ENCODE assay signal across 31 cellular contexts in the genomic region with DNA sequence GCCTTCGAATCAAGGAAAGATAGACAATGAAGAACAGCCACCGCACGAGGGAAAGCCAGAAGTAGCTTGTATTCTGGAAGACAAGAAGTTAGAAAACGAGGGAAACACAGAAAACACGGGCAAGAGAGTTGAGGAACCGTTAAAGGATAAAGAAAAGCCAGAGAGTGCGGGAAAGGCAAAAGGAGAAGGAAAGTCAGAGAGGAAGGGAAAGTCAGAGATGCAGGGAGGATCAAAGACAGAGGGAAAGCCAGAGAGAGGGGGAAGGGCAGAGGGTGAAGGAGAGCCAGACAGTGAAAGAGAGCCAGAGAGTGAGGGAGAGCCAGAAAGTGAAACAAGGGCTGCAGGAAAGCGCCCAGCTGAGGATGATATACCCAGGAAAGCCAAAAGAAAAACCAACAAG. TPM values are rescaled to one million over a fixed set of nuclear protein-coding genes. Genes with fewer than 3 reads are reported as not detected.
DNase-seq lines count a peak whose midpoint lies in the region; ATAC-seq and TF ChIP-seq lines count a peak whose summit lies in the region.
"Had no signal": no experiment of that assay in that cellular context is flagged by ENCODE, and none has a peak within 500 bp of the region (broad histone marks: within the 10 kb centered on the region; RNA-seq: fewer than 3 reads in every experiment).

No MANE protein-coding gene starts in this region.

- no peaks in the 10 kb centered on the region for H3K79me2 ChIP-seq in smooth muscle cell (ENCODE audit: low read depth)
- no peaks in the 10 kb centered on the region for H3K79me2 ChIP-seq in osteoblast (ENCODE audit: insufficient read depth, low read length)

- H3K9me3 ChIP-seq in stomach = no peaks in the 10 kb centered on the region
- H3K9me3 ChIP-seq in smooth muscle cell (replicated peaks; ENCODE audit: low read depth) = no peaks in the 10 kb centered on the region
- no peaks in the 10 kb centered on the region for H3K9me3 ChIP-seq in osteoblast (ENCODE audit: low read depth, low read length)
- H3K9me3 ChIP-seq: body of pancreas, upper lobe of right lung had no signal

- intact Hi-C loops in dorsolateral prefrontal cortex (cut with DNase I) = no loop called here
- intact Hi-C loops in stomach (cut with DNase I; ENCODE audit: low total_unique reads) = no loop called here

- peaks cover 39% of the 10 kb centered on the region for H3K9me3 Mint-ChIP-seq in nephron progenitor cell
- no peaks in the 10 kb centered on the region for H3K9me3 Mint-ChIP-seq in type B pancreatic cell
- H3K9me3 Mint-ChIP-seq: activated T-helper 1 cell treated with anti-CD3 and anti-CD28 coated beads, Interleukin-12 subunit alpha, Interleukin-12 subunit beta, Interleukin-2, Interleukin-4 antibody, amounts not matched to agents 30 ng/mL and 10 ng/mL and 1 ng/mL, durations not matched to agents 14 hours and 24 hours and 36 hours; memory B cell had no signal

- no peak for TF ChIP-seq POLR2A in stomach (IDR thresholded peaks at IDR 0.05)

- WGBS in stomach, 5 donors = 39 to 52% (median 41%) methylated on average over 8 of the region's 8 CpGs
- 58% methylated on average over 8 of the region's 8 CpGs for WGBS in smooth muscle cell (ENCODE audit: low lambda C conversion rate)

- H4K20me1 ChIP-seq in smooth muscle cell (ENCODE audit: low read depth) (no peaks in the 10 kb centered on the region), osteoblast (ENCODE audit: insufficient read depth, low read length) (no peaks in the 10 kb centered on the region)

- ATAC-seq in GM21390 (IDR thresholded peaks at IDR 0.05; ENCODE audit: unreplicated experiment) = no peak
- ATAC-seq: activated CD4-positive, CD25-positive, alpha-beta regulatory T cell treated with anti-CD3 and anti-CD28 coated beads, Interleukin-2, amount 50 U/mL, for 24 hours; body of pancreas; left lobe of liver had no signal

- peaks cover 27% of the 10 kb centered on the region for H3K27me3 Mint-ChIP-seq in nephron progenitor cell (ENCODE audit: low read depth, poor library complexity)
- H3K27me3 Mint-ChIP-seq in type B pancreatic cell = peaks cover 44% of the 10 kb centered on the region

- peaks cover 0 to 73% (median 27%) of the 10 kb centered on the region in 45 donors for H3K27me3 ChIP-seq in dorsolateral prefrontal cortex
- H3K27me3 ChIP-seq in stomach = peaks cover 0 to 33% (median 13%) of the 10 kb centered on the region in 3 donors
- peaks cover 9% of the 10 kb centered on the region for H3K27me3 ChIP-seq in smooth muscle cell (ENCODE audit: low read depth)
- peaks cover 14% of the 10 kb centered on the region for H3K27me3 ChIP-seq in osteoblast (ENCODE audit: insufficient read depth, low read length)
- H3K27me3 ChIP-seq: body of pancreas, upper lobe of right lung had no signal

- H2AFZ ChIP-seq in smooth muscle cell (ENCODE audit: low read depth) (no peak overlapping the region), osteoblast (ENCODE audit: low read length) (no peak overlapping the region)
- H2AFZ ChIP-seq: neural progenitor cell had no signal

- H3F3A ChIP-seq in smooth muscle cell (ENCODE audit: low read depth) = no peaks in the 10 kb centered on the region

- H3K27ac Mint-ChIP-seq in nephron progenitor cell = no peak overlapping the region
- no peak overlapping the region for H3K27ac Mint-ChIP-seq in type B pancreatic cell
- H3K27ac Mint-ChIP-seq: activated T-helper 1 cell treated with anti-CD3 and anti-CD28 coated beads, Interleukin-12 subunit alpha, Interleukin-12 subunit beta, Interleukin-2, Interleukin-4 antibody, amounts not matched to agents 30 ng/mL and 10 ng/mL and 1 ng/mL, durations not matched to agents 14 hours and 24 hours and 36 hours; memory B cell; neural progenitor cell had no signal

- H3K36me3 Mint-ChIP-seq in nephron progenitor cell (ENCODE audit: low read depth) (no peaks in the 10 kb centered on the region), type B pancreatic cell (no peaks in the 10 kb centered on the region)
- H3K36me3 Mint-ChIP-seq: memory B cell, neural progenitor cell had no signal

- DNase-seq in HT1080 (ENCODE audit: low read depth) (peak; percentile 0), dorsolateral prefrontal cortex (peak in 1 of 10 donors; percentile 15), nephron progenitor cell (no peak), type B pancreatic cell (ENCODE audit: extremely low spot score, unreplicated experiment) (no peak), stomach (no peak), smooth muscle cell (lab: John Stamatoyannopoulos, UW; ENCODE audit: unreplicated experiment) (no peak), osteoblast (ENCODE audit: insufficient read length, low spot score, missing footprints) (no peak)
- DNase-seq: activated CD4-positive, alpha-beta T cell treated with anti-CD3 and anti-CD28 coated beads, Interleukin-2, amount 50 U/mL, for 4 hours; activated naive CD4-positive, alpha-beta T cell treated with Interleukin-2 at 50 U/mL for 16 hours; body of pancreas; Calu3; cerebellar nuclear complex; DMS79 treated with DMSO at 0.1 percent for 48 hours; Karpas-422; NCI-H1417 treated with DMSO at 0.1 percent for 48 hours; NCI-H526; OCI-M1; stimulated activated CD4-positive, alpha-beta T cell treated with anti-CD3 and anti-CD28 coated beads, Interleukin-4, amount 100 ng/mL, for 1 hour; upper lobe of right lung had no signal

- peaks cover 0 to 12% (median 0%) of the 10 kb centered on the region in 4 donors for H3K4me1 ChIP-seq in stomach
- H3K4me1 ChIP-seq in smooth muscle cell (ENCODE audit: low read depth) = no peaks in the 10 kb centered on the region
- H3K4me1 ChIP-seq in osteoblast (ENCODE audit: insufficient read depth, low read length) = no peaks in the 10 kb centered on the region
- H3K4me1 ChIP-seq: body of pancreas, neural progenitor cell, upper lobe of right lung had no signal

- H3K27ac ChIP-seq in dorsolateral prefrontal cortex (peak overlapping the region in 24 of 59 donors; percentile 18 to 83 (median 72)), stomach (peak overlapping the region in 1 of 5 donors; percentile 78), smooth muscle cell (ENCODE audit: low read depth) (no peak overlapping the region), osteoblast (ENCODE audit: low read depth, low read length) (no peak overlapping the region)
- H3K27ac ChIP-seq: body of pancreas, neural progenitor cell, upper lobe of right lung had no signal

- H3K4me3 Mint-ChIP-seq in nephron progenitor cell (peak overlapping the region; percentile 15), type B pancreatic cell (peak overlapping the region; percentile 15)
- H3K4me3 Mint-ChIP-seq: activated T-helper 1 cell treated with anti-CD3 and anti-CD28 coated beads, Interleukin-12 subunit alpha, Interleukin-12 subunit beta, Interleukin-2, Interleukin-4 antibody, amounts not matched to agents 30 ng/mL and 10 ng/mL and 1 ng/mL, durations not matched to agents 14 hours and 24 hours and 36 hours; memory B cell had no signal

- H3K4me3 ChIP-seq in dorsolateral prefrontal cortex (peak overlapping the region in 44 of 59 donors; percentile 23 to 68 (median 56)), stomach (no peak overlapping the region), smooth muscle cell (no peak overlapping the region), osteoblast (ENCODE audit: insufficient read depth, low read length) (no peak overlapping the region)
- H3K4me3 ChIP-seq: body of pancreas, upper lobe of right lung had no signal

- H3K4me2 ChIP-seq in smooth muscle cell (no peak overlapping the region), osteoblast (ENCODE audit: insufficient read depth, low read length) (no peak overlapping the region)

- H3K36me3 ChIP-seq in stomach = no peaks in the 10 kb centered on the region
- H3K36me3 ChIP-seq in smooth muscle cell (ENCODE audit: low read depth) = no peaks in the 10 kb centered on the region
- no peaks in the 10 kb centered on the region for H3K36me3 ChIP-seq in osteoblast (ENCODE audit: insufficient read depth, low read length)
- H3K36me3 ChIP-seq: neural progenitor cell, upper lobe of right lung had no signal

- no peak for TF ChIP-seq EP300 in stomach (IDR thresholded peaks at IDR 0.05)

- TF ChIP-seq CTCF in dorsolateral prefrontal cortex (IDR thresholded peaks at IDR 0.05 in 54 of 56, conservative IDR thresholded peaks at IDR 0.05 in 2 of 56; ENCODE audit: low read depth in 1 of 56, partially characterized antibody in 56 of 56) (no peak), nephron progenitor cell (IDR thresholded peaks at IDR 0.05) (no peak), type B pancreatic cell (conservative IDR thresholded peaks at IDR 0.05) (no peak), stomach (IDR thresholded peaks at IDR 0.05) (no peak), smooth muscle cell (IDR thresholded peaks at IDR 0.05; ENCODE audit: borderline replicate concordance, insufficient read depth, poor library complexity, severe bottlenecking) (no peak), osteoblast (IDR thresholded peaks at IDR 0.05; ENCODE audit: extremely low read depth, low read depth, low read length) (no peak)

- H3K9ac ChIP-seq in smooth muscle cell (ENCODE audit: low read depth) = no peak overlapping the region
- H3K9ac ChIP-seq: neural progenitor cell had no signal

- H3K4me1 Mint-ChIP-seq in nephron progenitor cell = peaks cover 13% of the 10 kb centered on the region
- H3K4me1 Mint-ChIP-seq in type B pancreatic cell (ENCODE audit: unreplicated experiment) = no peaks in the 10 kb centered on the region

RNA-seq across cellular contexts. Expression of gene TCEAL2, which starts 1.4 kb away (rescaled TPM):
- total RNA-seq in HT1080 (2014; rRNA removed; shearing (Covaris generic)) = 0.17 and 0.37 TPM in 2 replicates
- 0.07 and 0.23 TPM in 2 replicates for polyA plus RNA-seq in HT1080 (2015; cell fraction: cytosol; rRNA removed)
- not detected in 2 replicates for polyA plus RNA-seq in HT1080 (2015; cell fraction: nucleus; rRNA removed)
- 100 to 1,000 TPM in 76 of 120 experiments, 10 to 100 TPM in 44; 37.1 to 178 (median 110) TPM for total RNA-seq in dorsolateral prefrontal cortex
- total RNA-seq in type B pancreatic cell (ENCODE audit: low replicate concordance) = 2.8 and 3.1 TPM in 2 replicates
- total RNA-seq in stomach = 1 to 10 TPM in 3 of 5 donors, not detected in 2; 1.3 to 7.6 (median 2.6) TPM
- polyA plus RNA-seq in stomach = 10 to 100 TPM in 1 of 3 donors, 1 to 10 TPM in 2; 4.7 to 21.0 (median 8.1) TPM
- total RNA-seq in smooth muscle cell = not detected in 2 replicates
- polyA plus RNA-seq in smooth muscle cell = not detected in 2 replicates
- total RNA-seq in osteoblast = not detected in 2 replicates
- total RNA-seq: activated T-helper 1 cell treated with anti-CD3 and anti-CD28 coated beads, Interleukin-12 subunit alpha, Interleukin-12 subunit beta, Interleukin-2, Interleukin-4 antibody, amounts not matched to agents 30 ng/mL and 10 ng/mL and 1 ng/mL, durations not matched to agents 14 hours and 24 hours and 36 hours; Calu3; dermis microvascular lymphatic vessel endothelial cell; left lobe of liver; SK-MEL-5; T-helper 1 cell treated with Interleukin-12 subunit alpha and Interleukin-12 subunit beta and Interleukin-4 antibody, amounts not matched to agents 30 ng/mL and 1 ng/mL, for 36 hours had no signal

RNA-seq across cellular contexts. Expression of gene TCEAL6, which starts 15.4 kb away (rescaled TPM):
- total RNA-seq in HT1080 (2014; rRNA removed; shearing (Covaris generic)) = not detected in 2 replicates
- polyA plus RNA-seq in HT1080 (2015; cell fraction: cytosol; rRNA removed) = not detected in 2 replicates
- polyA plus RNA-seq in HT1080 (2015; cell fraction: nucleus; rRNA removed) = not detected in 2 replicates
- total RNA-seq in dorsolateral prefrontal cortex (10 to 100 TPM; 12.3 to 81.9 (median 47.7) TPM), type B pancreatic cell (ENCODE audit: low replicate concordance) (not detected in 2 replicates), stomach (not detected), smooth muscle cell (not detected in 2 replicates), osteoblast (not detected in 2 replicates)
- polyA plus RNA-seq in stomach (under 1 TPM in 1 of 3 donors, not detected in 2; 0.20 TPM), smooth muscle cell (not detected in 2 replicates)
- total RNA-seq: activated T-helper 1 cell treated with anti-CD3 and anti-CD28 coated beads, Interleukin-12 subunit alpha, Interleukin-12 subunit beta, Interleukin-2, Interleukin-4 antibody, amounts not matched to agents 30 ng/mL and 10 ng/mL and 1 ng/mL, durations not matched to agents 14 hours and 24 hours and 36 hours; body of pancreas; Calu3; dermis microvascular lymphatic vessel endothelial cell; H4; left lobe of liver; posterior vena cava; sciatic nerve; SK-MEL-5; T-helper 1 cell treated with Interleukin-12 subunit alpha and Interleukin-12 subunit beta and Interleukin-4 antibody, amounts not matched to agents 30 ng/mL and 1 ng/mL, for 36 hours; upper lobe of right lung had no signal

RNA-seq across cellular contexts. Expression of gene BEX5, which starts 28.9 kb away (rescaled TPM):
- not detected in 2 replicates for total RNA-seq in HT1080 (2014; rRNA removed; shearing (Covaris generic))
- 0.42 and 1.0 TPM in 2 replicates for polyA plus RNA-seq in HT1080 (2015; cell fraction: cytosol; rRNA removed)
- 0.66 TPM in 1 of 2 replicates, not detected in the other for polyA plus RNA-seq in HT1080 (2015; cell fraction: nucleus; rRNA removed)
- total RNA-seq in dorsolateral prefrontal cortex (100 to 1,000 TPM in 10 of 120 experiments, 10 to 100 TPM in 110; 15.5 to 119 (median 65.0) TPM), type B pancreatic cell (ENCODE audit: low replicate concordance) (3.4 and 22.0 TPM in 2 replicates), stomach (10 to 100 TPM in 1 of 5 donors, 1 to 10 TPM in 1, not detected in 3; 5.7 to 21.9 TPM), smooth muscle cell (1.2 TPM in 1 of 2 replicates, not detected in the other), osteoblast (not detected in 2 replicates)
- polyA plus RNA-seq in stomach (10 to 100 TPM in 1 of 3 donors, 1 to 10 TPM in 2; 5.9 to 15.7 (median 8.5) TPM), smooth muscle cell (0.28 TPM in 1 of 2 replicates, not detected in the other)
- total RNA-seq: left lobe of liver, SK-MEL-5 had no signal

Comparison
In these comparisons a context has a peak if more than half of its experiments do, and no peak if none do; other contexts are left out.
1. H3K4me3 ChIP-seq: peak in dorsolateral prefrontal cortex (44 of 59); none in stomach (0 of 4), smooth muscle cell (single experiment) and osteoblast (single experiment).
2. RNA of gene TCEAL6, which starts 15.4 kb away (total RNA-seq): 12.3 to 81.9 TPM in dorsolateral prefrontal cortex; not detected in HT1080, not detected in type B pancreatic cell, not detected in stomach, not detected in smooth muscle cell and not detected in osteoblast; every median in the first group is over 10 times any median in the second.